ENCODE assay signal across 1 cellular context in genomic region chr11:104467414-104467813, GRCh38.
TF ChIP-seq lines count a peak whose summit lies in the region.

No MANE protein-coding gene starts in this region.

TF ChIP-seq in GM23338, 12 proteins besides CTCF, POLR2A, EP300 and RAD21 (continued from another document):
- TF ChIP-seq, protein P1, sequence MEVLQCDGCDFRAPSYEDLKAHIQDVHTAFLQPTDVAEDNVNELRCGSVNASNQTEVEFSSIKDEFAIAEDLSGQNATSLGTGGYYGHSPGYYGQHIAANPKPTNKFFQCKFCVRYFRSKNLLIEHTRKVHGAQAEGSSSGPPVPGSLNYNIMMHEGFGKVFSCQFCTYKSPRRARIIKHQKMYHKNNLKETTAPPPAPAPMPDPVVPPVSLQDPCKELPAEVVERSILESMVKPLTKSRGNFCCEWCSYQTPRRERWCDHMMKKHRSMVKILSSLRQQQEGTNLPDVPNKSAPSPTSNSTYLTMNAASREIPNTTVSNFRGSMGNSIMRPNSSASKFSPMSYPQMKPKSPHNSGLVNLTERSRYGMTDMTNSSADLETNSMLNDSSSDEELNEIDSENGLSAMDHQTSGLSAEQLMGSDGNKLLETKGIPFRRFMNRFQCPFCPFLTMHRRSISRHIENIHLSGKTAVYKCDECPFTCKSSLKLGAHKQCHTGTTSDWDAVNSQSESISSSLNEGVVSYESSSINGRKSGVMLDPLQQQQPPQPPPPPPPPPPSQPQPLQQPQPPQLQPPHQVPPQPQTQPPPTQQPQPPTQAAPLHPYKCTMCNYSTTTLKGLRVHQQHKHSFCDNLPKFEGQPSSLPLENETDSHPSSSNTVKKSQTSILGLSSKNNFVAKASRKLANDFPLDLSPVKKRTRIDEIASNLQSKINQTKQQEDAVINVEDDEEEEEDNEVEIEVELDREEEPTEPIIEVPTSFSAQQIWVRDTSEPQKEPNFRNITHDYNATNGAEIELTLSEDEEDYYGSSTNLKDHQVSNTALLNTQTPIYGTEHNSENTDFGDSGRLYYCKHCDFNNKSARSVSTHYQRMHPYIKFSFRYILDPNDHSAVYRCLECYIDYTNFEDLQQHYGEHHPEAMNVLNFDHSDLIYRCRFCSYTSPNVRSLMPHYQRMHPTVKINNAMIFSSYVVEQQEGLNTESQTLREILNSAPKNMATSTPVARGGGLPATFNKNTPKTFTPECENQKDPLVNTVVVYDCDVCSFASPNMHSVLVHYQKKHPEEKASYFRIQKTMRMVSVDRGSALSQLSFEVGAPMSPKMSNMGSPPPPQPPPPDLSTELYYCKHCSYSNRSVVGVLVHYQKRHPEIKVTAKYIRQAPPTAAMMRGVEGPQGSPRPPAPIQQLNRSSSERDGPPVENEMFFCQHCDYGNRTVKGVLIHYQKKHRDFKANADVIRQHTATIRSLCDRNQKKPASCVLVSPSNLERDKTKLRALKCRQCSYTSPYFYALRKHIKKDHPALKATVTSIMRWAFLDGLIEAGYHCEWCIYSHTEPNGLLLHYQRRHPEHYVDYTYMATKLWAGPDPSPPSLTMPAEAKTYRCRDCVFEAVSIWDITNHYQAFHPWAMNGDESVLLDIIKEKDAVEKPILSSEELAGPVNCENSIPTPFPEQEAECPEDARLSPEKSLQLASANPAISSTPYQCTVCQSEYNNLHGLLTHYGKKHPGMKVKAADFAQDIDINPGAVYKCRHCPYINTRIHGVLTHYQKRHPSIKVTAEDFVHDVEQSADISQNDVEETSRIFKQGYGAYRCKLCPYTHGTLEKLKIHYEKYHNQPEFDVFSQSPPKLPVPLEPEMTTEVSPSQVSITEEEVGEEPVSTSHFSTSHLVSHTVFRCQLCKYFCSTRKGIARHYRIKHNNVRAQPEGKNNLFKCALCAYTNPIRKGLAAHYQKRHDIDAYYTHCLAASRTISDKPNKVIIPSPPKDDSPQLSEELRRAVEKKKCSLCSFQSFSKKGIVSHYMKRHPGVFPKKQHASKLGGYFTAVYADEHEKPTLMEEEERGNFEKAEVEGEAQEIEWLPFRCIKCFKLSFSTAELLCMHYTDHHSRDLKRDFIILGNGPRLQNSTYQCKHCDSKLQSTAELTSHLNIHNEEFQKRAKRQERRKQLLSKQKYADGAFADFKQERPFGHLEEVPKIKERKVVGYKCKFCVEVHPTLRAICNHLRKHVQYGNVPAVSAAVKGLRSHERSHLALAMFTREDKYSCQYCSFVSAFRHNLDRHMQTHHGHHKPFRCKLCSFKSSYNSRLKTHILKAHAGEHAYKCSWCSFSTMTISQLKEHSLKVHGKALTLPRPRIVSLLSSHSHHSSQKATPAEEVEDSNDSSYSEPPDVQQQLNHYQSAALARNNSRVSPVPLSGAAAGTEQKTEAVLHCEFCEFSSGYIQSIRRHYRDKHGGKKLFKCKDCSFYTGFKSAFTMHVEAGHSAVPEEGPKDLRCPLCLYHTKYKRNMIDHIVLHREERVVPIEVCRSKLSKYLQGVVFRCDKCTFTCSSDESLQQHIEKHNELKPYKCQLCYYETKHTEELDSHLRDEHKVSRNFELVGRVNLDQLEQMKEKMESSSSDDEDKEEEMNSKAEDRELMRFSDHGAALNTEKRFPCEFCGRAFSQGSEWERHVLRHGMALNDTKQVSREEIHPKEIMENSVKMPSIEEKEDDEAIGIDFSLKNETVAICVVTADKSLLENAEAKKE (CRISPR knock-in tag; IDR thresholded peaks at IDR 0.05), result no peak
- TF ChIP-seq ETS1 (IDR thresholded peaks at IDR 0.05), result no peak
